Comparison of ENCODE assay signal across 22 cellular contexts in the genomic region with DNA sequence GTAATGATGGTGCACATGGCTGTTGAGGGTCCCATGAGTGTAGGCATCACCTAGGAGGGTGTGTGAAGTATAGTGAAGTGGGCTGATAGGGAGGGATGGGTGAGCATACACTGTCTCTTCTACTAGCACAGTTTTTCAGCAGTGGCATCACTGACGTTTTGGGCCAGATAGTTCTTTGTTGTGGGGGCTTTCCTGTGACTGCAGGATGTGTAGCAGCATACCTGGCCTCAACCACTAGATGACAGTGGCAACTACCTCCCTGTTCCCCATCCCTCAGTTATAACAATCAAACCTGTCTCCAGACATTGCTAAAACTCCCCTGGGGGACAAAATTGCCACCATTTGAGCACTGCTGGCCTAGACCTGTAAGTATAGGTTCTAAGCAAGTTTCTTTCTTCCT.
DNase-seq lines count a peak whose midpoint lies in the region; ATAC-seq and TF ChIP-seq lines count a peak whose summit lies in the region.
"Had no signal": no experiment of that assay in that cellular context is flagged by ENCODE, and none has a peak within 500 bp of the region (broad histone marks: within the 10 kb centered on the region; RNA-seq: fewer than 3 reads in every experiment).

No MANE protein-coding gene starts in this region.

- H2AFZ ChIP-seq in DND-41 (ENCODE audit: low read depth, low read length) (no peak overlapping the region), Loucy (ENCODE audit: low read length) (no peak overlapping the region), SU-DHL-6 (ENCODE audit: low read depth, low read length, severe bottlenecking) (no peak overlapping the region)
- H2AFZ ChIP-seq: GM23248 had no signal

- H3K4me1 Mint-ChIP-seq in immature natural killer cell (no peaks in the 10 kb centered on the region), type B pancreatic cell (ENCODE audit: unreplicated experiment) (peaks cover 20% of the 10 kb centered on the region)
- H3K4me1 Mint-ChIP-seq: CD4-positive, CD25-positive, alpha-beta regulatory T cell; CD8-positive, alpha-beta memory T cell had no signal

- H3K27me3 Mint-ChIP-seq in immature natural killer cell (ENCODE audit: low read depth in 3 of 3) (peaks cover 0 to 2% (median 2%) of the 10 kb centered on the region in 3 donors), type B pancreatic cell (peaks cover 17% of the 10 kb centered on the region)
- H3K27me3 Mint-ChIP-seq: B cell; CD4-positive, CD25-positive, alpha-beta regulatory T cell; CD8-positive, alpha-beta memory T cell had no signal

- H3K9me3 ChIP-seq in AG04450 (ENCODE audit: control insufficient read depth, insufficient read depth, low read length) = peaks cover 3% of the 10 kb centered on the region; the same call in 1 of the 2 replicates
- H3K9me3 ChIP-seq in DND-41 (ENCODE audit: insufficient read depth, low read length, severe bottlenecking) = peaks cover 3% of the 10 kb centered on the region
- no peaks in the 10 kb centered on the region; the same call in 1 of the 2 replicates for H3K9me3 ChIP-seq in Loucy (ENCODE audit: insufficient read depth, low read depth, low read length)
- peaks cover 5% of the 10 kb centered on the region; the same call in 1 of the 2 replicates for H3K9me3 ChIP-seq in SU-DHL-6 (ENCODE audit: insufficient read depth, low read length)

- DNase-seq in AG04450 (ENCODE audit: low read depth, low spot score) = no peak
- no peak for DNase-seq in DND-41
- DNase-seq in immature natural killer cell = no peak
- no peak for DNase-seq in stimulated activated naive CD4-positive, alpha-beta T cell (lab: John Stamatoyannopoulos, UW)
- DNase-seq in mesenteric fat pad (ENCODE audit: low spot score) = no peak
- no peak for DNase-seq in type B pancreatic cell (ENCODE audit: extremely low spot score, unreplicated experiment)
- DNase-seq: 8988T; ACHN; CD4-positive, CD25-positive, alpha-beta regulatory T cell; CD8-positive, alpha-beta memory T cell; DMS 273 treated with DMSO at 0.1 percent for 48 hours; DMS79; GF-D8; GM23248; H7; HCEC 1CT had no signal

- no peak overlapping the region for H3K27ac Mint-ChIP-seq in immature natural killer cell
- H3K27ac Mint-ChIP-seq in type B pancreatic cell = no peak overlapping the region
- H3K27ac Mint-ChIP-seq: B cell; CD8-positive, alpha-beta memory T cell had no signal

- ATAC-seq in DND-41 (ENCODE audit: insufficient read depth, low read depth) = peak; percentile 55
- ATAC-seq: A549 had no signal

- H3K9me2 ChIP-seq in Loucy (replicated peaks; ENCODE audit: low read depth, low read length) (no peaks in the 10 kb centered on the region), SU-DHL-6 (replicated peaks; ENCODE audit: insufficient read depth, low read length) (no peaks in the 10 kb centered on the region)

- H3K4me2 ChIP-seq in DND-41 (ENCODE audit: insufficient read depth, low read length) = no peak overlapping the region
- H3K4me2 ChIP-seq in Loucy (ENCODE audit: low read depth, low read length, poor library complexity, severe bottlenecking) = no peak overlapping the region
- H3K4me2 ChIP-seq in SU-DHL-6 (ENCODE audit: low read depth, low read length, poor library complexity, severe bottlenecking) = no peak overlapping the region
- H3K4me2 ChIP-seq: A549, BLaER1 had no signal

- H3K4me3 ChIP-seq in AG04450 (ENCODE audit: low read depth, low read length) = no peak overlapping the region
- H3K4me3 ChIP-seq in DND-41 (ENCODE audit: low read depth in 1 of 2, low read length in 2 of 2) = no peak overlapping the region
- H3K4me3 ChIP-seq in Loucy (ENCODE audit: low read length, poor library complexity, severe bottlenecking) = no peak overlapping the region
- no peak overlapping the region for H3K4me3 ChIP-seq in SU-DHL-6 (ENCODE audit: insufficient read depth, low read length, poor library complexity, severe bottlenecking)
- H3K4me3 ChIP-seq: A549, BLaER1, GM23248 had no signal

- H3K9me3 Mint-ChIP-seq in immature natural killer cell (no peaks in the 10 kb centered on the region), type B pancreatic cell (no peaks in the 10 kb centered on the region)
- H3K9me3 Mint-ChIP-seq: CD8-positive, alpha-beta memory T cell had no signal

- H3K36me3 Mint-ChIP-seq in immature natural killer cell (no peaks in the 10 kb centered on the region), type B pancreatic cell (peaks cover 8% of the 10 kb centered on the region)

- TF ChIP-seq CTCF in AG04450 (IDR thresholded peaks at IDR 0.05; ENCODE audit: low read depth, low read length) (no peak), DND-41 (IDR thresholded peaks at IDR 0.05; ENCODE audit: borderline replicate concordance, extremely low read depth, low read length, poor library complexity, severe bottlenecking) (peak; percentile 7), Loucy (conservative IDR thresholded peaks at IDR 0.05; ENCODE audit: low read length) (peak; percentile 42), SU-DHL-6 (IDR thresholded peaks at IDR 0.05; ENCODE audit: insufficient read depth, low read length, poor library complexity, severe bottlenecking) (peak; percentile 23), type B pancreatic cell (conservative IDR thresholded peaks at IDR 0.05) (no peak)

- CTCF ChIA-PET in AG04450 (lab: Charles Lee) = no interaction called here

- H3K27me3 ChIP-seq in AG04450 (ENCODE audit: control insufficient read depth, insufficient read depth, low read length) = no peaks in the 10 kb centered on the region
- no peaks in the 10 kb centered on the region for H3K27me3 ChIP-seq in DND-41 (ENCODE audit: insufficient read depth, low read length, poor library complexity)
- no peaks in the 10 kb centered on the region for H3K27me3 ChIP-seq in Loucy (ENCODE audit: insufficient read depth, low read length, poor library complexity, severe bottlenecking)
- H3K27me3 ChIP-seq in SU-DHL-6 (ENCODE audit: low read length) = no peaks in the 10 kb centered on the region
- H3K27me3 ChIP-seq: BLaER1 had no signal

- H3K4me3 Mint-ChIP-seq in immature natural killer cell (no peak overlapping the region), type B pancreatic cell (no peak overlapping the region)
- H3K4me3 Mint-ChIP-seq: B cell; CD4-positive, CD25-positive, alpha-beta regulatory T cell; CD8-positive, alpha-beta memory T cell had no signal

- no peaks in the 10 kb centered on the region for H4K20me1 ChIP-seq in DND-41 (ENCODE audit: insufficient read depth, low read length)
- no peaks in the 10 kb centered on the region for H4K20me1 ChIP-seq in Loucy (ENCODE audit: insufficient read depth, low read length, poor library complexity, severe bottlenecking)
- no peaks in the 10 kb centered on the region for H4K20me1 ChIP-seq in SU-DHL-6 (ENCODE audit: low read depth, low read length)
- H4K20me1 ChIP-seq: BLaER1 had no signal

- H3K4me1 ChIP-seq in DND-41 (ENCODE audit: insufficient read depth, low read length) (peaks cover 9% of the 10 kb centered on the region), Loucy (ENCODE audit: insufficient read depth, low read length, poor library complexity, severe bottlenecking) (peaks cover 39% of the 10 kb centered on the region)
- H3K4me1 ChIP-seq: A549, BLaER1 had no signal

- H3F3A ChIP-seq in Loucy (ENCODE audit: low read depth) (no peaks in the 10 kb centered on the region), SU-DHL-6 (ENCODE audit: insufficient read depth) (0 out of 2 replicates have a peak, but pooled peaks cover 4% of the 10 kb centered on the region)

- H3K79me2 ChIP-seq in DND-41 (ENCODE audit: insufficient read depth, low read length) (no peaks in the 10 kb centered on the region), Loucy (ENCODE audit: insufficient read depth, low read length) (no peaks in the 10 kb centered on the region), SU-DHL-6 (ENCODE audit: insufficient read depth, low read length) (no peaks in the 10 kb centered on the region)

- H3K27ac ChIP-seq in AG04450 (ENCODE audit: low read depth, low read length) (peak overlapping the region; percentile 11), DND-41 (ENCODE audit: low read length) (no peak overlapping the region), SU-DHL-6 (ENCODE audit: low read depth, low read length) (no peak overlapping the region)
- H3K27ac ChIP-seq: A549, BLaER1, C4-2B, GM23248 had no signal

- POLR2A ChIA-PET in AG04450 (lab: Yijun Ruan, JAX) = no interaction called here

- H3K9ac ChIP-seq in DND-41 (ENCODE audit: low read depth, low read length) = no peak overlapping the region
- no peak overlapping the region for H3K9ac ChIP-seq in Loucy (ENCODE audit: low read depth, low read length, poor library complexity, severe bottlenecking)
- H3K9ac ChIP-seq in SU-DHL-6 (ENCODE audit: low read length) = no peak overlapping the region
- H3K9ac ChIP-seq: BLaER1, GM23248 had no signal

- H3K36me3 ChIP-seq in DND-41 (ENCODE audit: insufficient read depth, low read length) (peaks cover 4% of the 10 kb centered on the region; the same call in 1 of the 2 replicates), Loucy (ENCODE audit: insufficient read depth, low read length) (no peaks in the 10 kb centered on the region), SU-DHL-6 (ENCODE audit: low read length) (no peaks in the 10 kb centered on the region)

Comparison
In these comparisons a context has a peak if more than half of its experiments do, and no peak if none do; other contexts are left out.
1. CTCF ChIP-seq: peak in DND-41 (single experiment), Loucy (single experiment) and SU-DHL-6 (single experiment); none in AG04450 (single experiment) and type B pancreatic cell (single experiment).